In the genomic region with DNA sequence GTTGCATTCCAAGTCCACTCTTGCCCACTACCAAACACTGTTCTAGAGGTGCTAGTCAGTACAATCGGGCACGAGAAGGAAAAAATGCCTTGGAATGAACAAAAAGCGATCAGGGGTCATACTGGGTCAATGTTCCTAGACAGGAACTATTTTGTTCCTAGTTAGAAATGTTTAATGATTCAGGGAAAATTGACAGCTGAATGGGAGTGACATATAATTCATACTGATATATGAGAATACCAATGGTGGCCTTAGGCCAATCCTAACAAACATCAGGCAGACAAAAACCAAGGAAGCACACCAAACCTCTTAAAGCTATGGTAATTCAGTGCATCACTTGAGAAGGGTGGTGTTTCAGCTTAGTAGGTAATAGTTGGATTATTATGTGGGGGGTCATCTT, we compare ENCODE assay signal across 1 cellular context.
TF ChIP-seq lines count a peak whose summit lies in the region.

No MANE protein-coding gene starts in this region.

TF ChIP-seq in A549, 52 proteins besides CTCF, POLR2A, EP300 and RAD21 (continued from another document):
- TF ChIP-seq, protein P1, sequence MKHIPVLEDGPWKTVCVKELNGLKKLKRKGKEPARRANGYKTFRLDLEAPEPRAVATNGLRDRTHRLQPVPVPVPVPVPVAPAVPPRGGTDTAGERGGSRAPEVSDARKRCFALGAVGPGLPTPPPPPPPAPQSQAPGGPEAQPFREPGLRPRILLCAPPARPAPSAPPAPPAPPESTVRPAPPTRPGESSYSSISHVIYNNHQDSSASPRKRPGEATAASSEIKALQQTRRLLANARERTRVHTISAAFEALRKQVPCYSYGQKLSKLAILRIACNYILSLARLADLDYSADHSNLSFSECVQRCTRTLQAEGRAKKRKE (CRISPR knock-in tag; IDR thresholded peaks at IDR 0.05; ENCODE audit: low read depth) = no peak
- TF ChIP-seq NR3C1 (IDR thresholded peaks at IDR 0.05) = no peak
- TF ChIP-seq HOXA7 (CRISPR knock-in tag; IDR thresholded peaks at IDR 0.05) = peak; percentile 53; the same call in 1 of the 2 replicates
- no peak for TF ChIP-seq RFX5 (IDR thresholded peaks at IDR 0.05)
- 0 out of 2 replicates have a peak, but pooled peaks have one; percentile 28 for TF ChIP-seq FOSB (CRISPR knock-in tag; IDR thresholded peaks at IDR 0.05)
- no peak for TF ChIP-seq SMC3 (IDR thresholded peaks at IDR 0.05)
